ENCODE assay signal across 1 cellular context in the genomic region with DNA sequence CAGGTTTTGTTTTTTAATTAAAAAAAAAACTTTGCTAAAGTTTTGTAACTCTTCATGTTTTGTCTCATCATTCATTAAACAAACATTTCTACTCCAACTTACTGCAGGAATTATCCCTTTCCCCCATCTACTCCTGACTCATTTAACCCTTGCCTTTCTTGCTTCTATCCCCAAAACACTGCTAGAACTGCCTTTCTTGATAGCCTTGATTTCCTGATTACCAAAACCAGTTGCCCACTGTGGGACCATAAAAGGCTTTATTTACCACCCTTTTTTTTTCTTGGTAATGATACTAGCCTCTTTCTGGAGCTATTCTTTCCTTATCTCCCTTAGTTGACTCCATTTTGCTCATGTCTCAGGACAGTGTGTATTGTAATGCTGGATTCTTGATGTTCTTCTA.
TF ChIP-seq lines count a peak whose summit lies in the region.

No MANE protein-coding gene starts in this region.

TF ChIP-seq in K562, 482 proteins besides CTCF, POLR2A, EP300 and RAD21 (continued from another document):
- TF ChIP-seq HDAC1 (IDR thresholded peaks at IDR 0.05) (peak in 1 of 2 experiments; percentile 36; a peak in 1 of 4 replicates), ARNT (IDR thresholded peaks at IDR 0.05) (peak in 1 of 2 experiments; percentile 32; a peak in 1 of 4 replicates), ZNF551 (CRISPR knock-in tag; IDR thresholded peaks at IDR 0.05) (no peak), NR2C1 (IDR thresholded peaks at IDR 0.05) (no peak), NR2C1 (tag; IDR thresholded peaks at IDR 0.05) (peak; percentile 10; the same call in 1 of the 2 replicates), MTA2 (IDR thresholded peaks at IDR 0.05; ENCODE audit: low read depth) (peak; percentile 11; the same call in 1 of the 2 replicates), HDAC8 (tag; IDR thresholded peaks at IDR 0.05) (no peak), CREM (IDR thresholded peaks at IDR 0.05; ENCODE audit: low read depth) (no peak), ZNF561 (CRISPR knock-in tag; conservative IDR thresholded peaks at IDR 0.05) (no peak), SAFB2 (IDR thresholded peaks at IDR 0.05; ENCODE audit: borderline replicate concordance, low read depth, low read length, severe bottlenecking) (no peak), HDAC2 (IDR thresholded peaks at IDR 0.05) (0 out of 2 replicates have a peak, but pooled peaks have one; percentile 15), ZEB2 (IDR thresholded peaks at IDR 0.05) (0 out of 2 replicates have a peak, but pooled peaks have one; percentile 19), NCOR1 (IDR thresholded peaks at IDR 0.05) (0 out of 2 replicates have a peak, but pooled peaks have one; percentile 19), TOE1 (IDR thresholded peaks at IDR 0.05; ENCODE audit: borderline replicate concordance) (no peak), TOE1 (CRISPR knock-in tag; IDR thresholded peaks at IDR 0.05; ENCODE audit: borderline replicate concordance, low read depth) (no peak), TARDBP (IDR thresholded peaks at IDR 0.05) (no peak), ARID2 (IDR thresholded peaks at IDR 0.05) (0 out of 2 replicates have a peak, but pooled peaks have one; percentile 5), ZNF224 (CRISPR knock-in tag; IDR thresholded peaks at IDR 0.05) (no peak), HMGN3 (IDR thresholded peaks at IDR 0.05; ENCODE audit: borderline replicate concordance, extremely low read depth, insufficient read length, low read depth, low read length) (no peak), BRD4 (IDR thresholded peaks at IDR 0.05) (0 out of 2 replicates have a peak, but pooled peaks have one; percentile 53), AFF1 (IDR thresholded peaks at IDR 0.05; ENCODE audit: low read depth in 1 of 2, partially characterized antibody in 2 of 2) (no peak), NCOA2 (IDR thresholded peaks at IDR 0.05; ENCODE audit: partially characterized antibody in 2 of 2) (no peak), JUN (IDR thresholded peaks at IDR 0.05; ENCODE audit: borderline replicate concordance, low read depth, low read length) (no peak), JUN (CRISPR knock-in tag; IDR thresholded peaks at IDR 0.05; ENCODE audit: borderline replicate concordance) (no peak), DPF2 (IDR thresholded peaks at IDR 0.05) (peak; percentile 74), NKRF (IDR thresholded peaks at IDR 0.05; ENCODE audit: borderline replicate concordance) (no peak), ZNF780A (CRISPR knock-in tag; IDR thresholded peaks at IDR 0.05) (no peak), EHMT2 (IDR thresholded peaks at IDR 0.05) (0 out of 2 replicates have a peak, but pooled peaks have one; percentile 16), NFE2L1 (tag; IDR thresholded peaks at IDR 0.05; ENCODE audit: borderline replicate concordance, low read depth) (no peak), SMARCE1 (IDR thresholded peaks at IDR 0.05) (peak; percentile 38; the same call in 1 of the 2 replicates), POLR2AphosphoS5 (IDR thresholded peaks at IDR 0.05; ENCODE audit: control insufficient read depth, insufficient read depth, low read depth, low read length) (no peak), MTA1 (IDR thresholded peaks at IDR 0.05; ENCODE audit: borderline replicate concordance) (peak; percentile 53; the same call in 1 of the 2 replicates)
- TF ChIP-seq, protein P1, sequence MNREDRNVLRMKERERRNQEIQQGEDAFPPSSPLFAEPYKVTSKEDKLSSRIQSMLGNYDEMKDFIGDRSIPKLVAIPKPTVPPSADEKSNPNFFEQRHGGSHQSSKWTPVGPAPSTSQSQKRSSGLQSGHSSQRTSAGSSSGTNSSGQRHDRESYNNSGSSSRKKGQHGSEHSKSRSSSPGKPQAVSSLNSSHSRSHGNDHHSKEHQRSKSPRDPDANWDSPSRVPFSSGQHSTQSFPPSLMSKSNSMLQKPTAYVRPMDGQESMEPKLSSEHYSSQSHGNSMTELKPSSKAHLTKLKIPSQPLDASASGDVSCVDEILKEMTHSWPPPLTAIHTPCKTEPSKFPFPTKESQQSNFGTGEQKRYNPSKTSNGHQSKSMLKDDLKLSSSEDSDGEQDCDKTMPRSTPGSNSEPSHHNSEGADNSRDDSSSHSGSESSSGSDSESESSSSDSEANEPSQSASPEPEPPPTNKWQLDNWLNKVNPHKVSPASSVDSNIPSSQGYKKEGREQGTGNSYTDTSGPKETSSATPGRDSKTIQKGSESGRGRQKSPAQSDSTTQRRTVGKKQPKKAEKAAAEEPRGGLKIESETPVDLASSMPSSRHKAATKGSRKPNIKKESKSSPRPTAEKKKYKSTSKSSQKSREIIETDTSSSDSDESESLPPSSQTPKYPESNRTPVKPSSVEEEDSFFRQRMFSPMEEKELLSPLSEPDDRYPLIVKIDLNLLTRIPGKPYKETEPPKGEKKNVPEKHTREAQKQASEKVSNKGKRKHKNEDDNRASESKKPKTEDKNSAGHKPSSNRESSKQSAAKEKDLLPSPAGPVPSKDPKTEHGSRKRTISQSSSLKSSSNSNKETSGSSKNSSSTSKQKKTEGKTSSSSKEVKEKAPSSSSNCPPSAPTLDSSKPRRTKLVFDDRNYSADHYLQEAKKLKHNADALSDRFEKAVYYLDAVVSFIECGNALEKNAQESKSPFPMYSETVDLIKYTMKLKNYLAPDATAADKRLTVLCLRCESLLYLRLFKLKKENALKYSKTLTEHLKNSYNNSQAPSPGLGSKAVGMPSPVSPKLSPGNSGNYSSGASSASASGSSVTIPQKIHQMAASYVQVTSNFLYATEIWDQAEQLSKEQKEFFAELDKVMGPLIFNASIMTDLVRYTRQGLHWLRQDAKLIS (CRISPR knock-in tag; IDR thresholded peaks at IDR 0.05) = no peak
- TF ChIP-seq, protein P2, sequence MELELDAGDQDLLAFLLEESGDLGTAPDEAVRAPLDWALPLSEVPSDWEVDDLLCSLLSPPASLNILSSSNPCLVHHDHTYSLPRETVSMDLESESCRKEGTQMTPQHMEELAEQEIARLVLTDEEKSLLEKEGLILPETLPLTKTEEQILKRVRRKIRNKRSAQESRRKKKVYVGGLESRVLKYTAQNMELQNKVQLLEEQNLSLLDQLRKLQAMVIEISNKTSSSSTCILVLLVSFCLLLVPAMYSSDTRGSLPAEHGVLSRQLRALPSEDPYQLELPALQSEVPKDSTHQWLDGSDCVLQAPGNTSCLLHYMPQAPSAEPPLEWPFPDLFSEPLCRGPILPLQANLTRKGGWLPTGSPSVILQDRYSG (tag; conservative IDR thresholded peaks at IDR 0.05; ENCODE audit: low read depth) = no peak
- TF ChIP-seq, protein P3, sequence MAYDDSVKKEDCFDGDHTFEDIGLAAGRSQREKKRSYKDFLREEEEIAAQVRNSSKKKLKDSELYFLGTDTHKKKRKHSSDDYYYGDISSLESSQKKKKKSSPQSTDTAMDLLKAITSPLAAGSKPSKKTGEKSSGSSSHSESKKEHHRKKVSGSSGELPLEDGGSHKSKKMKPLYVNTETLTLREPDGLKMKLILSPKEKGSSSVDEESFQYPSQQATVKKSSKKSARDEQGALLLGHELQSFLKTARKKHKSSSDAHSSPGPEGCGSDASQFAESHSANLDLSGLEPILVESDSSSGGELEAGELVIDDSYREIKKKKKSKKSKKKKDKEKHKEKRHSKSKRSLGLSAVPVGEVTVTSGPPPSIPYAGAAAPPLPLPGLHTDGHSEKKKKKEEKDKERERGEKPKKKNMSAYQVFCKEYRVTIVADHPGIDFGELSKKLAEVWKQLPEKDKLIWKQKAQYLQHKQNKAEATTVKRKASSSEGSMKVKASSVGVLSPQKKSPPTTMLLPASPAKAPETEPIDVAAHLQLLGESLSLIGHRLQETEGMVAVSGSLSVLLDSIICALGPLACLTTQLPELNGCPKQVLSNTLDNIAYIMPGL (CRISPR knock-in tag; IDR thresholded peaks at IDR 0.05) = no peak
- TF ChIP-seq, protein P4, sequence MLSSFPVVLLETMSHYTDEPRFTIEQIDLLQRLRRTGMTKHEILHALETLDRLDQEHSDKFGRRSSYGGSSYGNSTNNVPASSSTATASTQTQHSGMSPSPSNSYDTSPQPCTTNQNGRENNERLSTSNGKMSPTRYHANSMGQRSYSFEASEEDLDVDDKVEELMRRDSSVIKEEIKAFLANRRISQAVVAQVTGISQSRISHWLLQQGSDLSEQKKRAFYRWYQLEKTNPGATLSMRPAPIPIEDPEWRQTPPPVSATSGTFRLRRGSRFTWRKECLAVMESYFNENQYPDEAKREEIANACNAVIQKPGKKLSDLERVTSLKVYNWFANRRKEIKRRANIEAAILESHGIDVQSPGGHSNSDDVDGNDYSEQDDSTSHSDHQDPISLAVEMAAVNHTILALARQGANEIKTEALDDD (IDR thresholded peaks at IDR 0.05) = peak; percentile 57; the same call in 1 of the 2 replicates
